ENCODE assay signal across 8 cellular contexts in the genomic region with DNA sequence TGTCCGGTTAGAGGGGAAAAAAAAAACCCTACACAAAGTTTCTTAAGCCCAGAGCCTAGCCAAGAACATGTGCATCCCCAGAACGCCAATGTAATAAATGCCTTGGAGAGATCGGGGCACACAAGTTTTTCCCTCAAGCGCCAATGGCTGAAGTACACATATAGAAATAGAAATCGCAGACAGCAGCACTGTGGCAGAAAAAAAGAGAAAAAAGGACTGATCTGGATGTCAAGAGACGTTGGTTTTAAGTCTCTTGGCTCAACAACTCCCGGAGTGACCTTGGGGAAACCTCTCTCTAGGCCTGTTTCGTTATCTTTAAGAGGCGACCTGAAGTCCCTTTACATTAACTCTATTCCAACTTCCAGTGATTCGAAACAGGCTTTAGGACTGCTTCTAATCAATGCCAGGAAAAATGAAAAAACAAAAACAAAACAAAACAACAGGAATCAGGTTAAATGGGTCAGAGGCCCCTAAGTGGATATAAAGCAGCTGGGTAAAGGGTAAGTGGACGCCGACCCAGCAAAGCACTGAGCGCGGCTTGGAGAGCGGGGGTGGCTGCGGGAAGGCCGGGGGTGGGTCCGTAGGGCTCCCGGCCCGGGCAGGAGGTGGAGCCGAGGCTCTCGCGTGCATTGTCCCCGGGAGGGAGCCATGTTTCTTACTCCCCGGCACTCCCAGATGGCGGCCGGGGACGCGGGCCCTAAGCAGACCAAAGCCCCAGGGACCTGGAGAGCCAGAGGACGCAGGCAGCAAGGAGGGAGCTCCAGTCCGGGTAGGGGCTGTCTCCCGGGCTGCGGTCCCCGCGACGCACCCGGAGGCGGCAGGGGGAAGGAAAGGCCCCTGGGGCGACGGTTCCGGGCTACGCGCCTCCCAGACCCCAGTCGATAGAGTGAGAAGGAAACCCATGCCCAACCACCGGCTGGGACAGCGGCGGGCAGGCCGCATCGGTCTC.
DNase-seq lines count a peak whose midpoint lies in the region; ATAC-seq and TF ChIP-seq lines count a peak whose summit lies in the region.

No MANE protein-coding gene starts in this region.

- ATAC-seq in GM21528 (IDR thresholded peaks at IDR 0.05; ENCODE audit: low FRiP score, unreplicated experiment), result peak; percentile 61

- H3K4me3 ChIP-seq in cardiac fibroblast (replicated peaks in 1 of 2; ENCODE audit: low read depth in 2 of 2, low read length in 2 of 2), result peak overlapping the region; percentile 97 to 98

- peak; percentile 53 for DNase-seq in GM04504 (ENCODE audit: low read depth)
- peak; percentile 49 for DNase-seq in HuH-7.5 (ENCODE audit: low spot score)
- peak; percentile 75 for DNase-seq in UCSD-AML1 (lab: John Stamatoyannopoulos, UW; ENCODE audit: unreplicated experiment)
- DNase-seq in cardiac fibroblast (ENCODE audit: low read depth in 2 of 2), result peak; percentile 81 to 83
- DNase-seq in islet precursor cell, result peak; percentile 78
- peak; percentile 56 for DNase-seq in stimulated activated CD4-positive, alpha-beta T cell treated with anti-CD3 and anti-CD28 coated beads, Interleukin-12 subunit alpha, Interleukin-12 subunit beta, amount 100 ng/mL, for 4 hours
- DNase-seq in OCI-M2 (lab: John Stamatoyannopoulos, UW; ENCODE audit: unreplicated experiment), result no peak

- TF ChIP-seq CTCF in cardiac fibroblast (IDR thresholded peaks at IDR 0.05; ENCODE audit: low read depth, low read length), result no peak
